Comparison of ENCODE assay signal across 23 cellular contexts in the genomic region with DNA sequence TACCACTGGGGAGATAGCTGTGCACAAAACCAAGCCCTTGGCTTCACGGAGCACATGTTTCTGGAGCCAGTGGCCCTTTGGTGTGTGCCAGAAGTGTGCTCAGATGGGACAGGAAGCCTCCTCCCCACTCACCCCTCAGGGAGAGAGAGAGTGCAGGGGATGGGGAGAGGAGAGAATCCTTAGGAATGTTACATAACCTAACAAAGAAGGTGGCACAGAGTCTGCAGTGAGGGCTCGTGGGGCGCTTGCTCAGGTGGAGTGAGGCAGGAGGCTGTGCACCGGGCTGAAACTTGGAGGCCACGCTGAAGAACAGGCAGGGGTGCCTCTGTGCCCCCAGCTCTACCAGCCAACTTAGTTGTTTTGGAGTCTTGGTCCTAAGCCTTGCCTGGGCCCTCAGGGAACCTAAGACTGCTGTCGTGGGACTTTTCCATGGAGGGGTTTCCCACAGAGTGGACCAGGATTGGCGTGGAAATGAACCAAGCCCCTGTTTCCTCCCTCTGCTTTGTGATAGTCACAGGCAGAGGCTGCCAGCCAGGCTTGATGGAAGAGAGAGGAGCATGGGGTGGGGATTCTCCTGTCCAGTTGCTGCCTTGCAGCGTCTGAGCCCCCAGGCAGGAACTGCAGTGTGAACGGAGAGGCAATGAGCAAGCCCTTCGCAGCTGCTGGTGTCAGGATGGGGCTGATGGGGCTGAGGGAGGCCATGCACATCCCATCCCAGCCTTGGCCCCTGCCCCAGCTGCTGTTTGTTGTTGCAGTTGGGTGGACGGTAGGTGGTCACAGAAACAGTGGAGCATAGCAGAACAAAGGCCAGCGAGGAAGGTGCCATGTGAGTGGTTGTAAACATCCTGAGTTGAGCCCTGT. TPM values are rescaled to one million over a fixed set of nuclear protein-coding genes. Genes with fewer than 3 reads are reported as not detected.
A peak's percentile ranks its signal among the peaks of the same experiment; 100 is the strongest.
DNase-seq lines count a peak whose midpoint lies in the region; ATAC-seq and TF ChIP-seq lines count a peak whose summit lies in the region.
"Had no signal": no experiment of that assay in that cellular context is flagged by ENCODE, and none has a peak within 500 bp of the region (broad histone marks: within the 10 kb centered on the region; RNA-seq: fewer than 3 reads in every experiment).

No MANE protein-coding gene starts in this region.

- peaks cover 17% of the 10 kb centered on the region; the same call in 2 of the 3 replicates for H3K36me3 Mint-ChIP-seq in GM23338 (ENCODE audit: low read depth)
- H3K36me3 Mint-ChIP-seq in endothelial cell (ENCODE audit: low read depth, unreplicated experiment) = peaks cover 29% of the 10 kb centered on the region

- H3K4me3 Mint-ChIP-seq in GM23338 (no peak overlapping the region; the same call in 2 of the 3 replicates), endothelial cell (ENCODE audit: unreplicated experiment) (peak overlapping the region; percentile 8)
- H3K4me3 Mint-ChIP-seq: T-helper 2 cell treated with Interferon-gamma antibody and Interleukin-4, amounts not matched to agents 5 μg/mL and 100 μg/mL, for 36 hours had no signal

- peaks cover 3% of the 10 kb centered on the region for H3K27me3 Mint-ChIP-seq in GM23338 (ENCODE audit: insufficient read depth, low read depth, poor library complexity)
- no peaks in the 10 kb centered on the region for H3K27me3 Mint-ChIP-seq in endothelial cell (ENCODE audit: unreplicated experiment)

- no peak for TF ChIP-seq CTCF in GM23338 (conservative IDR thresholded peaks at IDR 0.05; ENCODE audit: low read depth in 2 of 2)
- TF ChIP-seq CTCF in endothelial cell (IDR thresholded peaks at IDR 0.05; ENCODE audit: unreplicated experiment) = no peak

- 0 out of 2 replicates have a peak overlapping the region, but pooled peaks have one; percentile 18 for H3K27ac ChIP-seq in GM23338 (ENCODE audit: low read depth)
- H3K27ac ChIP-seq: cardiac muscle cell, heart right ventricle, tibial artery had no signal

- peaks cover 9% of the 10 kb centered on the region for H4K20me1 ChIP-seq in GM23338 (replicated peaks; ENCODE audit: insufficient read depth)

- H3K9me3 Mint-ChIP-seq in GM23338 (no peaks in the 10 kb centered on the region), endothelial cell (ENCODE audit: unreplicated experiment) (no peaks in the 10 kb centered on the region)
- H3K9me3 Mint-ChIP-seq: T-helper 2 cell treated with Interferon-gamma antibody and Interleukin-4, amounts not matched to agents 5 μg/mL and 100 μg/mL, for 36 hours had no signal

- intact Hi-C loops in posterior vena cava (cut with DNase I) = no loop called here

- H3K4me3 ChIP-seq in GM23338 = no peak overlapping the region
- H3K4me3 ChIP-seq: cardiac muscle cell, heart right ventricle, mucosa of descending colon, smooth muscle cell, tibial artery had no signal

- no peak overlapping the region for H2AFZ ChIP-seq in GM23338

- peaks cover 6% of the 10 kb centered on the region for H3K4me1 ChIP-seq in GM23338 (ENCODE audit: insufficient read depth)

- H3F3A ChIP-seq in GM23338 (replicated peaks; ENCODE audit: low read depth) = no peaks in the 10 kb centered on the region

- 0 out of 2 replicates have a peak overlapping the region, but pooled peaks have one; percentile 55 for H3K4me2 ChIP-seq in GM23338
- H3K4me2 ChIP-seq: SK-N-SH, smooth muscle cell had no signal

- H3K79me2 ChIP-seq in GM23338 (replicated peaks; ENCODE audit: insufficient read depth) = no peaks in the 10 kb centered on the region

- peak overlapping the region; percentile 94 for H3K27ac Mint-ChIP-seq in GM23338
- peak overlapping the region; percentile 57 for H3K27ac Mint-ChIP-seq in endothelial cell (ENCODE audit: unreplicated experiment)
- H3K27ac Mint-ChIP-seq: T-helper 2 cell treated with Interferon-gamma antibody and Interleukin-4, amounts not matched to agents 5 μg/mL and 100 μg/mL, for 36 hours had no signal

- peak; percentile 56 for ATAC-seq in GM23338
- ATAC-seq: heart right ventricle, left ventricle myocardium superior, mucosa of descending colon had no signal

- H3K27me3 ChIP-seq in GM23338 (ENCODE audit: insufficient read depth) = no peaks in the 10 kb centered on the region
- H3K27me3 ChIP-seq: cardiac muscle cell, heart right ventricle, tibial artery had no signal

- no peaks in the 10 kb centered on the region for H3K9me2 ChIP-seq in GM23338 (ENCODE audit: insufficient read depth)
- H3K9me2 ChIP-seq: SK-N-SH had no signal

- DNase-seq in GM23338 (ENCODE audit: low spot score) (peak; percentile 28), NCI-H226 (peak; percentile 20), endothelial cell (ENCODE audit: low spot score) (no peak), posterior vena cava (ENCODE audit: low spot score) (peak; percentile 51), germinal center (ENCODE audit: low spot score) (no peak), HUDEP-2 (lab: John Stamatoyannopoulos, UW; ENCODE audit: unreplicated experiment in 76 of 76) (no peak), UCSD-AML1 (lab: John Stamatoyannopoulos, UW; ENCODE audit: unreplicated experiment) (no peak), SHP77 (lab: John Stamatoyannopoulos, UW) (no peak)
- DNase-seq: activated CD4-positive, alpha-beta T cell treated with anti-CD3 and anti-CD28 coated beads, Interleukin-2, amount 50 U/mL, for 4 hours; activated naive CD4-positive, alpha-beta T cell; amniotic stem cell; dermis blood vessel endothelial cell; heart right ventricle; left ventricle myocardium superior; mucosa of descending colon; NCI-H1417 treated with DMSO at 0.1 percent for 48 hours; SK-N-SH; stimulated activated CD4-positive, alpha-beta T cell treated with anti-CD3 and anti-CD28 coated beads, Interleukin-2, amount 100 ng/mL, for 48 hours; stimulated activated naive CD4-positive, alpha-beta T cell had no signal

- H3K36me3 ChIP-seq in GM23338 (ENCODE audit: insufficient read depth) = peaks cover 11% of the 10 kb centered on the region
- H3K36me3 ChIP-seq: cardiac muscle cell had no signal

- peaks cover 20% of the 10 kb centered on the region for H3K4me1 Mint-ChIP-seq in GM23338
- peaks cover 19% of the 10 kb centered on the region for H3K4me1 Mint-ChIP-seq in endothelial cell (ENCODE audit: unreplicated experiment)

TF ChIP-seq in GM23338, 12 proteins besides CTCF, POLR2A, EP300 and RAD21:
- TF ChIP-seq EZH2phosphoT487 (IDR thresholded peaks at IDR 0.05; ENCODE audit: unreplicated experiment) = no peak
- no peak for TF ChIP-seq EZH2 (IDR thresholded peaks at IDR 0.05; ENCODE audit: low read depth, unreplicated experiment)

RNA-seq across cellular contexts. Expression of gene PDIA5, which starts 32.7 kb away (rescaled TPM):
- total RNA-seq in GM23338 (2014; rRNA removed; shearing (Covaris generic)) = 26.4 and 28.1 TPM in 2 replicates
- 22.9 and 23.2 TPM in 2 replicates for polyA plus RNA-seq in GM23338 (2016; fragmentation: Nextera tagmentation; extraction: Ambion mirVana)
- total RNA-seq in endothelial cell (ENCODE audit: unreplicated experiment) = 32.8 TPM
- 10 to 100 TPM; 29.5 to 29.6 TPM for total RNA-seq in posterior vena cava

Comparison
In these comparisons a context has a peak if more than half of its experiments do, and no peak if none do; other contexts are left out.
1. DNase-seq: peak in GM23338 (single experiment), NCI-H226 (single experiment) and posterior vena cava (single experiment); none in endothelial cell (single experiment), germinal center (single experiment), HUDEP-2 (0 of 76), UCSD-AML1 (single experiment) and SHP77 (0 of 2).